1 cellular context compared by ENCODE assay signal in the genomic region with DNA sequence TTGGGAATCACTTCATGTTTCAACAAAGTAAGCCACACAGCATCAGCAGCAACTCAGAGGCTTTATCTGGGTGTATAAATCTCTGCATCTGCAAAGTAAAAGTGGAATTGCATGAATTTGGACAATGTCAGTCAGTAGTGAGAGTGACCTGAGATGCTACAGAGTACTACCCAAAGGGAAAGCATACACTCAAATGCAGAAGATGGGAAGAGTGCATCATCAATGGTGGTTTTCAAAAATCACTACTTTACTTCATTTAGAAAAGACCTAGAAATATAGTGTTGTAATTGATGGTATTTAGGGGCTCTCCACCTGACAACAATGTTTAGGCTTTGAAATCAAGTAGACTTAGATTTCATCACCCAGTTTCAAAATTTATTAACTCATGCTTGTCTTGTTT.
TF ChIP-seq lines count a peak whose summit lies in the region.

No MANE protein-coding gene starts in this region.

TF ChIP-seq in K562, 482 proteins besides CTCF, POLR2A, EP300 and RAD21:
- no peak for TF ChIP-seq MCM5 (IDR thresholded peaks at IDR 0.05; ENCODE audit: low read depth)
- no peak for TF ChIP-seq NCOA1 (IDR thresholded peaks at IDR 0.05; ENCODE audit: low read depth)
- TF ChIP-seq ZNF143 (CRISPR knock-in tag; IDR thresholded peaks at IDR 0.05), result no peak
- no peak for TF ChIP-seq L3MBTL2 (IDR thresholded peaks at IDR 0.05)
- TF ChIP-seq XRCC3 (IDR thresholded peaks at IDR 0.05), result no peak
- no peak for TF ChIP-seq ZNF121 (CRISPR knock-in tag; conservative IDR thresholded peaks at IDR 0.05)
- TF ChIP-seq ASH1L (IDR thresholded peaks at IDR 0.05; ENCODE audit: borderline replicate concordance, low read depth, partially characterized antibody), result no peak
